In genomic region chr17:57379237-57380054, GRCh38 we compare ENCODE assay signal across 8 cellular contexts.
DNase-seq lines count a peak whose midpoint lies in the region; ATAC-seq and TF ChIP-seq lines count a peak whose summit lies in the region.

No MANE protein-coding gene starts in this region.

- H3K4me1 Mint-ChIP-seq in activated T-cell treated with anti-CD3 and anti-CD28 coated beads, Interleukin-2, amount 50 U/mL, for 24 hours (ENCODE audit: low read depth), result peaks cover 21% of the 10 kb centered on the region

- H3K9me3 ChIP-seq in right atrium auricular region, result peaks cover 0 to 5% of the 10 kb centered on the region in 2 donors

- H3K27ac Mint-ChIP-seq in activated T-cell treated with anti-CD3 and anti-CD28 coated beads, Interleukin-2, amount 50 U/mL, for 24 hours, result peak overlapping the region; percentile 26

- no peaks in the 10 kb centered on the region for H3K27me3 Mint-ChIP-seq in activated T-cell treated with anti-CD3 and anti-CD28 coated beads, Interleukin-2, amount 50 U/mL, for 24 hours

- peaks cover 0 to 35% of the 10 kb centered on the region in 2 donors for H3K4me1 ChIP-seq in right atrium auricular region

- H3K36me3 Mint-ChIP-seq in activated T-cell treated with anti-CD3 and anti-CD28 coated beads, Interleukin-2, amount 50 U/mL, for 24 hours (ENCODE audit: low read depth), result peaks cover 26% of the 10 kb centered on the region

- peaks cover 10% of the 10 kb centered on the region for H3K9me3 Mint-ChIP-seq in activated T-cell treated with anti-CD3 and anti-CD28 coated beads, Interleukin-2, amount 50 U/mL, for 24 hours

- ATAC-seq in GM19023 (IDR thresholded peaks at IDR 0.05; ENCODE audit: unreplicated experiment), result no peak

- no peak overlapping the region for H3K4me3 ChIP-seq in right atrium auricular region

- no peak for TF ChIP-seq CTCF in right atrium auricular region (IDR thresholded peaks at IDR 0.05)

- no peaks in the 10 kb centered on the region for H3K36me3 ChIP-seq in right atrium auricular region

- no peaks in the 10 kb centered on the region for H3K27me3 ChIP-seq in right atrium auricular region

- peak overlapping the region; percentile 70 to 81 for H3K27ac ChIP-seq in right atrium auricular region

- DNase-seq in activated CD4-positive, alpha-beta T cell treated with anti-CD3 and anti-CD28 coated beads for 48 hours, result peak; percentile 38
- DNase-seq in activated CD4-positive, alpha-beta T cell treated with anti-CD3 and anti-CD28 coated beads, Interleukin-2, amount 50 U/mL, for 4 hours, result no peak
- no peak for DNase-seq in activated T-cell treated with anti-CD3 and anti-CD28 coated beads, Interleukin-2, amount 50 U/mL, for 24 hours
- no peak for DNase-seq in right atrium auricular region (ENCODE audit: low spot score)
- peak in 2 of 3 donors; percentile 8 for DNase-seq in stimulated activated CD4-positive, alpha-beta T cell treated with anti-CD3 and anti-CD28 coated beads, TNF-alpha, amount 100 ng/mL, for 48 hours (ENCODE audit: low read depth in 3 of 3)
- no peak for DNase-seq in effector CD4-positive, alpha-beta T cell
- DNase-seq in HCEC 1CT, result no peak

- no peak overlapping the region for H3K4me3 Mint-ChIP-seq in activated T-cell treated with anti-CD3 and anti-CD28 coated beads, Interleukin-2, amount 50 U/mL, for 24 hours

Comparison
In these comparisons a context has a peak if more than half of its experiments do, and no peak if none do; other contexts are left out.
1. DNase-seq: peak in activated CD4-positive, alpha-beta T cell treated with anti-CD3 and anti-CD28 coated beads for 48 hours (single experiment) and stimulated activated CD4-positive, alpha-beta T cell treated with anti-CD3 and anti-CD28 coated beads, TNF-alpha, amount 100 ng/mL, for 48 hours (2 of 3); none in activated CD4-positive, alpha-beta T cell treated with anti-CD3 and anti-CD28 coated beads, Interleukin-2, amount 50 U/mL, for 4 hours (0 of 2), activated T-cell treated with anti-CD3 and anti-CD28 coated beads, Interleukin-2, amount 50 U/mL, for 24 hours (single experiment), right atrium auricular region (single experiment), effector CD4-positive, alpha-beta T cell (single experiment) and HCEC 1CT (single experiment).